Comparison of ENCODE assay signal across 20 cellular contexts in genomic region chr4:95017690-95018089, GRCh38.
A peak's percentile ranks its signal among the peaks of the same experiment; 100 is the strongest.
DNase-seq lines count a peak whose midpoint lies in the region; ATAC-seq, FAIRE-seq and TF ChIP-seq lines count a peak whose summit lies in the region.
"Had no signal": no experiment of that assay in that cellular context is flagged by ENCODE, and none has a peak within 500 bp of the region (broad histone marks: within the 10 kb centered on the region; RNA-seq: fewer than 3 reads in every experiment).

No MANE protein-coding gene starts in this region.

- no peak overlapping the region for H3K9ac ChIP-seq in liver (ENCODE audit: low read depth in 1 of 2, low read length in 2 of 2)
- H3K9ac ChIP-seq in HepG2 (ENCODE audit: insufficient read depth, low read depth, low read length), result no peak overlapping the region
- H3K9ac ChIP-seq in DND-41 (ENCODE audit: low read depth, low read length), result no peak overlapping the region
- no peak overlapping the region for H3K9ac ChIP-seq in MM.1S (ENCODE audit: low read length)

- H3K27ac ChIP-seq in liver (ENCODE audit: low read depth in 1 of 2, low read length in 2 of 2) (no peak overlapping the region), HepG2 (ENCODE audit: extremely low read length, insufficient read depth, low read length) (no peak overlapping the region), DND-41 (ENCODE audit: low read length) (no peak overlapping the region), right lobe of liver (peak overlapping the region in 1 of 3 donors; percentile 41), MM.1S (ENCODE audit: low read length) (no peak overlapping the region)

- in situ Hi-C loops in HepG2 (cut with HindIII; ENCODE audit: extremely low pct_ligation_motif_present, low pct_unique_long_range_greater_than_20kb), result no loop called here

- H4K20me1 ChIP-seq in HepG2 (ENCODE audit: insufficient read depth, low read length) (no peaks in the 10 kb centered on the region), DND-41 (ENCODE audit: insufficient read depth, low read length) (no peaks in the 10 kb centered on the region), MM.1S (ENCODE audit: insufficient read depth, low read length) (no peaks in the 10 kb centered on the region)

- TF ChIP-seq EP300 in HepG2 (IDR thresholded peaks at IDR 0.05; ENCODE audit: low read depth in 2 of 2, low read length in 2 of 2) (no peak), HepG2 (CRISPR knock-in tag; IDR thresholded peaks at IDR 0.05; ENCODE audit: borderline replicate concordance) (no peak)

- TF ChIP-seq RAD21 in liver (IDR thresholded peaks at IDR 0.05), result no peak
- no peak for TF ChIP-seq RAD21 in HepG2 (CRISPR knock-in tag; IDR thresholded peaks at IDR 0.05)

- peaks cover 0 to 19% (median 15%) of the 10 kb centered on the region in 4 donors for H3K4me1 ChIP-seq in liver (ENCODE audit: control insufficient read depth in 4 of 4, insufficient read depth in 4 of 4, low read length in 3 of 4)
- 0 out of 2 replicates have a peak, but pooled peaks cover 7% of the 10 kb centered on the region for H3K4me1 ChIP-seq in HepG2 (ENCODE audit: insufficient read depth, low read length)
- peaks cover 15% of the 10 kb centered on the region for H3K4me1 ChIP-seq in DND-41 (ENCODE audit: insufficient read depth, low read length)
- peaks cover 0 to 23% (median 12%) of the 10 kb centered on the region in 4 donors for H3K4me1 ChIP-seq in right lobe of liver
- no peaks in the 10 kb centered on the region for H3K4me1 ChIP-seq in MM.1S (ENCODE audit: low read length)

- H3K4me2 ChIP-seq in HepG2 (ENCODE audit: low read depth, low read length) (no peak overlapping the region), DND-41 (ENCODE audit: insufficient read depth, low read length) (no peak overlapping the region), MM.1S (ENCODE audit: low read depth, low read length) (no peak overlapping the region)
- H3K4me2 ChIP-seq: GM23338 had no signal

- H3K4me3 ChIP-seq in liver (ENCODE audit: low read depth in 1 of 3, low read length in 3 of 3), result no peak overlapping the region
- no peak overlapping the region for H3K4me3 ChIP-seq in HepG2 (replicated peaks in 1 of 3; ENCODE audit: insufficient read depth in 1 of 3, low read depth in 2 of 3, low read length in 3 of 3)
- no peak overlapping the region for H3K4me3 ChIP-seq in DND-41 (ENCODE audit: low read depth in 1 of 2, low read length in 2 of 2)
- no peak overlapping the region for H3K4me3 ChIP-seq in right lobe of liver
- H3K4me3 ChIP-seq in MM.1S (ENCODE audit: low read length), result no peak overlapping the region
- H3K4me3 ChIP-seq: GM12878, GM23338 had no signal

- H3K9me3 ChIP-seq in liver (ENCODE audit: control insufficient read depth in 4 of 4, low read length in 3 of 4) (no peaks in the 10 kb centered on the region), HepG2 (ENCODE audit: low read length) (no peaks in the 10 kb centered on the region), DND-41 (ENCODE audit: insufficient read depth, low read length, severe bottlenecking) (no peaks in the 10 kb centered on the region), right lobe of liver (no peaks in the 10 kb centered on the region), MM.1S (replicated peaks; ENCODE audit: insufficient read depth, low read length) (no peaks in the 10 kb centered on the region)

- TF ChIP-seq POLR2A in HepG2 (IDR thresholded peaks at IDR 0.05; ENCODE audit: insufficient read depth in 1 of 2, low read depth in 2 of 2, low read length in 2 of 2) (no peak), right lobe of liver (IDR thresholded peaks at IDR 0.05) (no peak)

- H3K27me3 ChIP-seq in liver (ENCODE audit: control insufficient read depth in 4 of 4, insufficient read depth in 4 of 4, low read length in 3 of 4) (no peaks in the 10 kb centered on the region), HepG2 (ENCODE audit: control insufficient read depth in 1 of 2, insufficient read depth in 2 of 2, low read length in 2 of 2) (no peaks in the 10 kb centered on the region), DND-41 (ENCODE audit: insufficient read depth, low read length, poor library complexity) (no peaks in the 10 kb centered on the region), right lobe of liver (peaks cover 0 to under 1% of the 10 kb centered on the region in 2 donors), MM.1S (replicated peaks; ENCODE audit: insufficient read depth, low read length) (no peaks in the 10 kb centered on the region)

- no peak overlapping the region for H2AFZ ChIP-seq in HepG2 (ENCODE audit: low read length)
- no peak overlapping the region for H2AFZ ChIP-seq in DND-41 (ENCODE audit: low read depth, low read length)
- H2AFZ ChIP-seq in MM.1S (ENCODE audit: low read length), result no peak overlapping the region
- H2AFZ ChIP-seq: GM23338 had no signal

- WGBS in liver, result 26% methylated on average over 2 of the region's 2 CpGs
- WGBS in HepG2 (ENCODE audit: low lambda C conversion rate), result 0% methylated on average over 2 of the region's 2 CpGs
- 23% methylated on average over 2 of the region's 2 CpGs for WGBS in right lobe of liver (ENCODE audit: insufficient coverage, low coverage, low lambda C conversion rate, missing lambda C conversion rate)

- CTCF ChIA-PET in HepG2 (lab: Yijun Ruan, JAX; ENCODE audit: low intra/inter-chr PET ratio, low total read pairs), result no interaction called here

- no TSS peak for BruUV-seq in HepG2 (replicated peaks; lab: Mats Ljungman, UMichigan)

- no peaks in the 10 kb centered on the region for H3K9me3 Mint-ChIP-seq in progenitor cell of endocrine pancreas (ENCODE audit: low read depth)
- H3K9me3 Mint-ChIP-seq: CD4-positive, alpha-beta memory T cell; GM23338; H9 had no signal

- H3K4me3 Mint-ChIP-seq in progenitor cell of endocrine pancreas (ENCODE audit: low read depth), result peak overlapping the region; percentile 1
- H3K4me3 Mint-ChIP-seq: CD4-positive, alpha-beta memory T cell; GM23338; H9 had no signal

- H3K36me3 ChIP-seq in liver (ENCODE audit: control insufficient read depth in 4 of 4, insufficient read depth in 3 of 4, low read depth in 1 of 4, low read length in 3 of 4) (no peaks in the 10 kb centered on the region), HepG2 (replicated peaks in 1 of 2; ENCODE audit: control insufficient read depth in 1 of 2, insufficient read depth in 2 of 2, low read length in 2 of 2) (no peaks in the 10 kb centered on the region), DND-41 (ENCODE audit: insufficient read depth, low read length) (no peaks in the 10 kb centered on the region), right lobe of liver (no peaks in the 10 kb centered on the region), MM.1S (replicated peaks; ENCODE audit: insufficient read depth, low read length) (no peaks in the 10 kb centered on the region)

- H3K27me3 Mint-ChIP-seq in progenitor cell of endocrine pancreas, result no peaks in the 10 kb centered on the region
- H3K27me3 Mint-ChIP-seq: CD4-positive, alpha-beta memory T cell had no signal

- peak overlapping the region; percentile 38 for H3K27ac Mint-ChIP-seq in progenitor cell of endocrine pancreas
- H3K27ac Mint-ChIP-seq: CD4-positive, alpha-beta memory T cell; GM23338; H9 had no signal

- no peak for FAIRE-seq in HepG2 (lab: Jason Lieb, UNC)
- FAIRE-seq: GM12878, GM18507 had no signal

- H3K4me1 Mint-ChIP-seq in progenitor cell of endocrine pancreas (ENCODE audit: low read depth), result peaks cover 32% of the 10 kb centered on the region
- H3K4me1 Mint-ChIP-seq: CD4-positive, alpha-beta memory T cell; GM23338 had no signal

- ATAC-seq in HepG2, result no peak
- ATAC-seq in DND-41 (ENCODE audit: insufficient read depth, low read depth), result peak; percentile 62
- peak; percentile 61 to 85 (median 76) for ATAC-seq in right lobe of liver
- no peak for ATAC-seq in GM21529 (IDR thresholded peaks at IDR 0.05; ENCODE audit: unreplicated experiment)
- ATAC-seq: GM12878, GM23338, HCT116 had no signal

- no peaks in the 10 kb centered on the region for H3F3A ChIP-seq in MM.1S (ENCODE audit: insufficient read depth, low read length)

- H3K79me2 ChIP-seq in HepG2 (ENCODE audit: insufficient read depth, low read length), result no peaks in the 10 kb centered on the region
- no peaks in the 10 kb centered on the region for H3K79me2 ChIP-seq in DND-41 (ENCODE audit: insufficient read depth, low read length)
- H3K79me2 ChIP-seq in MM.1S (ENCODE audit: low read length), result no peaks in the 10 kb centered on the region

- POLR2A ChIA-PET in HepG2 (lab: Yijun Ruan, JAX), result no interaction called here

- H3K36me3 Mint-ChIP-seq in progenitor cell of endocrine pancreas (ENCODE audit: insufficient read depth), result no peaks in the 10 kb centered on the region
- H3K36me3 Mint-ChIP-seq: CD4-positive, alpha-beta memory T cell had no signal

- H3K9me2 ChIP-seq in MM.1S (replicated peaks; ENCODE audit: insufficient read depth, low read length), result no peaks in the 10 kb centered on the region

- intact Hi-C loops in HepG2 (cut with micrococcal nuclease; ENCODE audit: unreplicated experiment) (no loop called here), right lobe of liver (cut with DNase I) (no loop called here)

- TF ChIP-seq CTCF in liver (IDR thresholded peaks at IDR 0.05; ENCODE audit: low read depth, low read length, missing input control), result no peak
- no peak for TF ChIP-seq CTCF in HepG2 (CRISPR knock-in tag; IDR thresholded peaks at IDR 0.05)
- no peak for TF ChIP-seq CTCF in DND-41 (IDR thresholded peaks at IDR 0.05; ENCODE audit: borderline replicate concordance, extremely low read depth, low read length, poor library complexity, severe bottlenecking)
- TF ChIP-seq CTCF in right lobe of liver (IDR thresholded peaks at IDR 0.05), result no peak
- no peak for TF ChIP-seq CTCF in progenitor cell of endocrine pancreas (IDR thresholded peaks at IDR 0.05; ENCODE audit: unreplicated experiment)
- no peak for TF ChIP-seq CTCF in MM.1S (IDR thresholded peaks at IDR 0.05; ENCODE audit: low read length)

- no peak for DNase-seq in HepG2 (ENCODE audit: low spot score)
- DNase-seq in DND-41, result no peak
- no peak for DNase-seq in right lobe of liver
- DNase-seq in progenitor cell of endocrine pancreas (ENCODE audit: low spot score, unreplicated experiment), result no peak
- DNase-seq in kidney glomerular epithelial cell (lab: John Stamatoyannopoulos, UW), result no peak
- DNase-seq in MM.1S, result no peak
- DNase-seq: 8988T; C1 segment of cervical spinal cord; CD4-positive, alpha-beta memory T cell; COR-L47; DMS153; EL; GDM1; H9 had no signal

TF ChIP-seq in liver, 16 proteins besides CTCF, POLR2A, EP300 and RAD21:
- no peak for TF ChIP-seq EGR1 (IDR thresholded peaks at IDR 0.05; ENCODE audit: low read depth in 2 of 2)
- TF ChIP-seq FOXA1 (IDR thresholded peaks at IDR 0.05), result no peak
- peak in 1 of 2 donors; percentile 39 for TF ChIP-seq RXRA (IDR thresholded peaks at IDR 0.05)
- peak; percentile 50 for TF ChIP-seq FOXA2 (IDR thresholded peaks at IDR 0.05)
- peak; percentile 11 for TF ChIP-seq YY1 (IDR thresholded peaks at IDR 0.05)
- peak; percentile 12 to 28 for TF ChIP-seq HNF4A (conservative IDR thresholded peaks at IDR 0.05)
TF ChIP-seq in liver: peak in this region for 4.

TF ChIP-seq in HepG2, 621 proteins besides CTCF, POLR2A, EP300 and RAD21 (continues in another document):
- no peak for TF ChIP-seq NFIC (IDR thresholded peaks at IDR 0.05; ENCODE audit: low read length)
- no peak for TF ChIP-seq ZNF263 (CRISPR knock-in tag; IDR thresholded peaks at IDR 0.05)

Comparison
In these comparisons a context has a peak if more than half of its experiments do, and no peak if none do; other contexts are left out.
1. ATAC-seq: peak in DND-41 (single experiment) and right lobe of liver (4 of 4); none in HepG2 (single experiment) and GM21529 (single experiment).